Comparison of ENCODE assay signal across 1 cellular context in the genomic region with DNA sequence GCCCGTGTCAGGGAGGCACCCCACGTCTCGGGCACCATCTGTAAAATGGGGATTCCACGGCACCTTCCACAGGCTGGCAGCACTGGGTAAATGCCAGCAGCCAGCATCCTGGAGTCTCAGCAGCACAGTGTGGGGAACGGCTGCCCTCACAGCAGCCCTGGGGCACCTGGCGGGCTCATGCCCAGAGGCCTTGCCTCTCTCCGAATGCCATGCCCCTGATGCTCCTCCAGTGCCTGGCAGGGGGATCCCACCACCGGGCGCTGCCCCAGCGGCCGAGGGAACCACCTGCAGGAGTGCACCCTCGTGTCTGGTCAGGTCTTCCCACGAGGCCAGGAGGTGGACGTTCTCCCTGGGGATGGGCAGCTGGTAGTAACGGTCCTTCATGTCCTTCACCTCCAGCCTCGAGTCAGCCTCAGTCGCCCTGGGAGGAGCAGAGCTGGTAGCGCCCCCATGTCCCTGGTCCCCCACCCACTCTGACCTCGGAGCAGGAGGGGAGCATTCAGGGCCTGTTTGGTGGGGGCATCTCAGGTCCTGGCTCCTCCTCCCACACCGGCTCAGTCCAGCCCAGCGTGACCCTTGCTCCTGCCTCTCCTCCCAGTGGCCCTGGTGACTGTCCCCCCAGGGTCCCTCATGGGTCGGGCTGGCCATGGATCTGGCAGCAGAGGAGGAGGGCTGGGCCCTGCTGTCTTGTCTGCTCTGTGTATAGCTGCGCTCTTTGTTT.
A peak's percentile ranks its signal among the peaks of the same experiment; 100 is the strongest.
TF ChIP-seq lines count a peak whose summit lies in the region.

No MANE protein-coding gene starts in this region.

TF ChIP-seq in HEK293, 187 proteins besides CTCF, POLR2A, EP300 and RAD21:
- TF ChIP-seq, protein P1, sequence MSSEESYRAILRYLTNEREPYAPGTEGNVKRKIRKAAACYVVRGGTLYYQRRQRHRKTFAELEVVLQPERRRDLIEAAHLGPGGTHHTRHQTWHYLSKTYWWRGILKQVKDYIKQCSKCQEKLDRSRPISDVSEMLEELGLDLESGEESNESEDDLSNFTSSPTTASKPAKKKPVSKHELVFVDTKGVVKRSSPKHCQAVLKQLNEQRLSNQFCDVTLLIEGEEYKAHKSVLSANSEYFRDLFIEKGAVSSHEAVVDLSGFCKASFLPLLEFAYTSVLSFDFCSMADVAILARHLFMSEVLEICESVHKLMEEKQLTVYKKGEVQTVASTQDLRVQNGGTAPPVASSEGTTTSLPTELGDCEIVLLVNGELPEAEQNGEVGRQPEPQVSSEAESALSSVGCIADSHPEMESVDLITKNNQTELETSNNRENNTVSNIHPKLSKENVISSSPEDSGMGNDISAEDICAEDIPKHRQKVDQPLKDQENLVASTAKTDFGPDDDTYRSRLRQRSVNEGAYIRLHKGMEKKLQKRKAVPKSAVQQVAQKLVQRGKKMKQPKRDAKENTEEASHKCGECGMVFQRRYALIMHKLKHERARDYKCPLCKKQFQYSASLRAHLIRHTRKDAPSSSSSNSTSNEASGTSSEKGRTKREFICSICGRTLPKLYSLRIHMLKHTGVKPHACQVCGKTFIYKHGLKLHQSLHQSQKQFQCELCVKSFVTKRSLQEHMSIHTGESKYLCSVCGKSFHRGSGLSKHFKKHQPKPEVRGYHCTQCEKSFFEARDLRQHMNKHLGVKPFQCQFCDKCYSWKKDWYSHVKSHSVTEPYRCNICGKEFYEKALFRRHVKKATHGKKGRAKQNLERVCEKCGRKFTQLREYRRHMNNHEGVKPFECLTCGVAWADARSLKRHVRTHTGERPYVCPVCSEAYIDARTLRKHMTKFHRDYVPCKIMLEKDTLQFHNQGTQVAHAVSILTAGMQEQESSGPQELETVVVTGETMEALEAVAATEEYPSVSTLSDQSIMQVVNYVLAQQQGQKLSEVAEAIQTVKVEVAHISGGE (tag by site-specific recombination; conservative IDR thresholded peaks at IDR 0.05; ENCODE audit: low read depth): no peak
- TF ChIP-seq ZNF776 (tag by site-specific recombination; IDR thresholded peaks at IDR 0.05; ENCODE audit: borderline replicate concordance): no peak
- TF ChIP-seq, protein P2, sequence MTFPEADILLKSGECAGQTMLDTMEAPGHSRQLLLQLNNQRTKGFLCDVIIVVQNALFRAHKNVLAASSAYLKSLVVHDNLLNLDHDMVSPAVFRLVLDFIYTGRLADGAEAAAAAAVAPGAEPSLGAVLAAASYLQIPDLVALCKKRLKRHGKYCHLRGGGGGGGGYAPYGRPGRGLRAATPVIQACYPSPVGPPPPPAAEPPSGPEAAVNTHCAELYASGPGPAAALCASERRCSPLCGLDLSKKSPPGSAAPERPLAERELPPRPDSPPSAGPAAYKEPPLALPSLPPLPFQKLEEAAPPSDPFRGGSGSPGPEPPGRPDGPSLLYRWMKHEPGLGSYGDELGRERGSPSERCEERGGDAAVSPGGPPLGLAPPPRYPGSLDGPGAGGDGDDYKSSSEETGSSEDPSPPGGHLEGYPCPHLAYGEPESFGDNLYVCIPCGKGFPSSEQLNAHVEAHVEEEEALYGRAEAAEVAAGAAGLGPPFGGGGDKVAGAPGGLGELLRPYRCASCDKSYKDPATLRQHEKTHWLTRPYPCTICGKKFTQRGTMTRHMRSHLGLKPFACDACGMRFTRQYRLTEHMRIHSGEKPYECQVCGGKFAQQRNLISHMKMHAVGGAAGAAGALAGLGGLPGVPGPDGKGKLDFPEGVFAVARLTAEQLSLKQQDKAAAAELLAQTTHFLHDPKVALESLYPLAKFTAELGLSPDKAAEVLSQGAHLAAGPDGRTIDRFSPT (tag by site-specific recombination; IDR thresholded peaks at IDR 0.05): peak; percentile 47; the same call in 1 of the 2 replicates
- no peak for TF ChIP-seq ZFP41 (tag by site-specific recombination; IDR thresholded peaks at IDR 0.05; ENCODE audit: borderline replicate concordance)
- no peak for TF ChIP-seq ZNF2 (tag by site-specific recombination; IDR thresholded peaks at IDR 0.05)
- no peak for TF ChIP-seq ZNF473 (tag by site-specific recombination; IDR thresholded peaks at IDR 0.05)
- no peak for TF ChIP-seq MZF1 (tag by site-specific recombination; IDR thresholded peaks at IDR 0.05; ENCODE audit: borderline replicate concordance)
- TF ChIP-seq, protein P3, sequence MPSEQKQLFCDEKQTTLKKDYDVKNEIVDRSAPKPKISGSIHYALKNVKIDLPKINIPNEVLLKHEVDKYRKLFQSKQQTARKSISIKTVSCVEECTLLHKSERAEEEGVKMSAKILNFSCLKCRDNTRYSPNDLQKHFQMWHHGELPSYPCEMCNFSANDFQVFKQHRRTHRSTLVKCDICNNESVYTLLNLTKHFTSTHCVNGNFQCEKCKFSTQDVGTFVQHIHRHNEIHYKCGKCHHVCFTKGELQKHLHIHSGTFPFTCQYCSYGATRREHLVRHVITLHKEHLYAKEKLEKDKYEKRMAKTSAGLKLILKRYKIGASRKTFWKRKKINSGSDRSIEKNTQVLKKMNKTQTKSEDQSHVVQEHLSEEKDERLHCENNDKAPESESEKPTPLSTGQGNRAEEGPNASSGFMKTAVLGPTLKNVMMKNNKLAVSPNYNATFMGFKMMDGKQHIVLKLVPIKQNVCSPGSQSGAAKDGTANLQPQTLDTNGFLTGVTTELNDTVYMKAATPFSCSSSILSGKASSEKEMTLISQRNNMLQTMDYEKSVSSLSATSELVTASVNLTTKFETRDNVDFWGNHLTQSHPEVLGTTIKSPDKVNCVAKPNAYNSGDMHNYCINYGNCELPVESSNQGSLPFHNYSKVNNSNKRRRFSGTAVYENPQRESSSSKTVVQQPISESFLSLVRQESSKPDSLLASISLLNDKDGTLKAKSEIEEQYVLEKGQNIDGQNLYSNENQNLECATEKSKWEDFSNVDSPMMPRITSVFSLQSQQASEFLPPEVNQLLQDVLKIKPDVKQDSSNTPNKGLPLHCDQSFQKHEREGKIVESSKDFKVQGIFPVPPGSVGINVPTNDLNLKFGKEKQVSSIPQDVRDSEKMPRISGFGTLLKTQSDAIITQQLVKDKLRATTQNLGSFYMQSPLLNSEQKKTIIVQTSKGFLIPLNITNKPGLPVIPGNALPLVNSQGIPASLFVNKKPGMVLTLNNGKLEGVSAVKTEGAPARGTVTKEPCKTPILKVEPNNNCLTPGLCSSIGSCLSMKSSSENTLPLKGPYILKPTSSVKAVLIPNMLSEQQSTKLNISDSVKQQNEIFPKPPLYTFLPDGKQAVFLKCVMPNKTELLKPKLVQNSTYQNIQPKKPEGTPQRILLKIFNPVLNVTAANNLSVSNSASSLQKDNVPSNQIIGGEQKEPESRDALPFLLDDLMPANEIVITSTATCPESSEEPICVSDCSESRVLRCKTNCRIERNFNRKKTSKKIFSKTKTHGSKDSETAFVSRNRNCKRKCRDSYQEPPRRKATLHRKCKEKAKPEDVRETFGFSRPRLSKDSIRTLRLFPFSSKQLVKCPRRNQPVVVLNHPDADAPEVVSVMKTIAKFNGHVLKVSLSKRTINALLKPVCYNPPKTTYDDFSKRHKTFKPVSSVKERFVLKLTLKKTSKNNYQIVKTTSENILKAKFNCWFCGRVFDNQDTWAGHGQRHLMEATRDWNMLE (tag by site-specific recombination; conservative IDR thresholded peaks at IDR 0.05; ENCODE audit: low read depth): no peak
